8 cellular contexts compared by ENCODE assay signal in genomic region chr21:45981641-45982255, GRCh38. TPM values are rescaled to one million over a fixed set of nuclear protein-coding genes. Genes with fewer than 3 reads are reported as not detected.
A peak's percentile ranks its signal among the peaks of the same experiment; 100 is the strongest.
DNase-seq lines count a peak whose midpoint lies in the region; ATAC-seq and TF ChIP-seq lines count a peak whose summit lies in the region.

A gene with protein sequence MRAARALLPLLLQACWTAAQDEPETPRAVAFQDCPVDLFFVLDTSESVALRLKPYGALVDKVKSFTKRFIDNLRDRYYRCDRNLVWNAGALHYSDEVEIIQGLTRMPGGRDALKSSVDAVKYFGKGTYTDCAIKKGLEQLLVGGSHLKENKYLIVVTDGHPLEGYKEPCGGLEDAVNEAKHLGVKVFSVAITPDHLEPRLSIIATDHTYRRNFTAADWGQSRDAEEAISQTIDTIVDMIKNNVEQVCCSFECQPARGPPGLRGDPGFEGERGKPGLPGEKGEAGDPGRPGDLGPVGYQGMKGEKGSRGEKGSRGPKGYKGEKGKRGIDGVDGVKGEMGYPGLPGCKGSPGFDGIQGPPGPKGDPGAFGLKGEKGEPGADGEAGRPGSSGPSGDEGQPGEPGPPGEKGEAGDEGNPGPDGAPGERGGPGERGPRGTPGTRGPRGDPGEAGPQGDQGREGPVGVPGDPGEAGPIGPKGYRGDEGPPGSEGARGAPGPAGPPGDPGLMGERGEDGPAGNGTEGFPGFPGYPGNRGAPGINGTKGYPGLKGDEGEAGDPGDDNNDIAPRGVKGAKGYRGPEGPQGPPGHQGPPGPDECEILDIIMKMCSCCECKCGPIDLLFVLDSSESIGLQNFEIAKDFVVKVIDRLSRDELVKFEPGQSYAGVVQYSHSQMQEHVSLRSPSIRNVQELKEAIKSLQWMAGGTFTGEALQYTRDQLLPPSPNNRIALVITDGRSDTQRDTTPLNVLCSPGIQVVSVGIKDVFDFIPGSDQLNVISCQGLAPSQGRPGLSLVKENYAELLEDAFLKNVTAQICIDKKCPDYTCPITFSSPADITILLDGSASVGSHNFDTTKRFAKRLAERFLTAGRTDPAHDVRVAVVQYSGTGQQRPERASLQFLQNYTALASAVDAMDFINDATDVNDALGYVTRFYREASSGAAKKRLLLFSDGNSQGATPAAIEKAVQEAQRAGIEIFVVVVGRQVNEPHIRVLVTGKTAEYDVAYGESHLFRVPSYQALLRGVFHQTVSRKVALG (plus strand): TSS chr21:45981770. CDS start chr21:45981851, 81 bp downstream.

- peak; percentile 64 for ATAC-seq in activated T-helper 17 cell treated with anti-CD3 and anti-CD28 coated beads, Interleukin-2, amount 50 U/mL, for 72 hours (replicated peaks)
- peak; percentile 63 for ATAC-seq in naive thymus-derived CD4-positive, alpha-beta T cell
- ATAC-seq in HG03439 (IDR thresholded peaks at IDR 0.05; ENCODE audit: unreplicated experiment) (no peak), HG03175 (IDR thresholded peaks at IDR 0.05; ENCODE audit: unreplicated experiment) (no peak)

- no peaks in the 10 kb centered on the region for H3K27me3 ChIP-seq in Caco-2 (replicated peaks; ENCODE audit: control insufficient read depth, insufficient read depth, low read length)
- H3K27me3 ChIP-seq in naive thymus-derived CD4-positive, alpha-beta T cell (ENCODE audit: control insufficient read depth in 2 of 2, insufficient read depth in 2 of 2, low read length in 2 of 2), result peaks cover 0 to 13% of the 10 kb centered on the region in 2 donors

- H3K4me3 ChIP-seq in Caco-2 (ENCODE audit: low read depth, low read length) (peak within 1 kb of the TSS; percentile 52), fibroblast of pulmonary artery (replicated peaks; ENCODE audit: low read depth, low read length) (peak within 1 kb of the TSS; percentile 91)
- peak within 1 kb of the TSS; percentile 52 for H3K4me3 ChIP-seq in naive thymus-derived CD4-positive, alpha-beta T cell (ENCODE audit: low read length)

- no peaks in the 10 kb centered on the region for H3K9me3 ChIP-seq in Caco-2
- no peaks in the 10 kb centered on the region for H3K9me3 ChIP-seq in naive thymus-derived CD4-positive, alpha-beta T cell (ENCODE audit: control insufficient read depth in 2 of 3, low read length in 3 of 3)

- POLR2A ChIA-PET in Caco-2 (lab: Charles Lee), result no interaction called here
- POLR2A ChIA-PET in naive thymus-derived CD4-positive, alpha-beta T cell (lab: Charles Lee), result no interaction called here

- no peak for TF ChIP-seq CTCF in Caco-2 (IDR thresholded peaks at IDR 0.05; ENCODE audit: insufficient read depth in 1 of 2, low read depth in 1 of 2, low read length in 1 of 2, severe bottlenecking in 1 of 2, unreplicated experiment in 1 of 2)
- TF ChIP-seq CTCF in fibroblast of pulmonary artery (IDR thresholded peaks at IDR 0.05; ENCODE audit: low read length, missing control alignments), result no peak

- no peaks in the 10 kb centered on the region for H3K4me1 Mint-ChIP-seq in Caco-2 (ENCODE audit: low read depth, unreplicated experiment)
- H3K4me1 Mint-ChIP-seq in activated T-helper 17 cell treated with anti-CD3 and anti-CD28 coated beads, Interleukin-2, amount 50 U/mL, for 72 hours, result peaks cover 10% of the 10 kb centered on the region
- H3K4me1 Mint-ChIP-seq in naive thymus-derived CD4-positive, alpha-beta T cell, result peaks cover 0 to 16% (median 11%) of the 10 kb centered on the region in 7 donors

- peaks cover 2% of the 10 kb centered on the region for H3K27me3 Mint-ChIP-seq in Caco-2 (ENCODE audit: insufficient read depth, unreplicated experiment)
- no peaks in the 10 kb centered on the region for H3K27me3 Mint-ChIP-seq in activated T-helper 17 cell treated with anti-CD3 and anti-CD28 coated beads, Interleukin-2, amount 50 U/mL, for 72 hours
- H3K27me3 Mint-ChIP-seq in naive thymus-derived CD4-positive, alpha-beta T cell, result peaks cover 0 to 18% (median 0%) of the 10 kb centered on the region in 5 donors

- H3K36me3 ChIP-seq in Caco-2 (ENCODE audit: control insufficient read depth, insufficient read depth, low read length), result no peaks in the 10 kb centered on the region
- no peaks in the 10 kb centered on the region for H3K36me3 ChIP-seq in naive thymus-derived CD4-positive, alpha-beta T cell (ENCODE audit: control insufficient read depth in 2 of 3, insufficient read depth in 3 of 3, low read length in 3 of 3)

- peaks cover 4% of the 10 kb centered on the region for H3K36me3 Mint-ChIP-seq in Caco-2 (ENCODE audit: insufficient read depth, unreplicated experiment)
- no peaks in the 10 kb centered on the region for H3K36me3 Mint-ChIP-seq in activated T-helper 17 cell treated with anti-CD3 and anti-CD28 coated beads, Interleukin-2, amount 50 U/mL, for 72 hours (ENCODE audit: low read depth)
- peaks cover 0 to 11% (median 0%) of the 10 kb centered on the region in 5 donors for H3K36me3 Mint-ChIP-seq in naive thymus-derived CD4-positive, alpha-beta T cell

- peaks cover 4% of the 10 kb centered on the region; the same call in 1 of the 2 replicates for H3K4me1 ChIP-seq in Caco-2
- peaks cover 6 to 7% of the 10 kb centered on the region in 2 donors for H3K4me1 ChIP-seq in naive thymus-derived CD4-positive, alpha-beta T cell (ENCODE audit: control insufficient read depth in 2 of 2, insufficient read depth in 2 of 2, low read length in 2 of 2)

- intact Hi-C loops in Caco-2 (cut with micrococcal nuclease; ENCODE audit: unreplicated experiment), result no loop called here
- intact Hi-C loops in naive thymus-derived CD4-positive, alpha-beta T cell (cut with micrococcal nuclease), result loop anchor here (1.0 to 5.0 kb wide), 2 partner anchors 8 to 339 kb away; partner anchors contain the start of gene PCBP3 (in 1 of the 2)

- no peak within 1 kb of the TSS for H3K4me3 Mint-ChIP-seq in Caco-2 (ENCODE audit: unreplicated experiment)
- H3K4me3 Mint-ChIP-seq in activated T-helper 17 cell treated with anti-CD3 and anti-CD28 coated beads, Interleukin-2, amount 50 U/mL, for 72 hours, result peak within 1 kb of the TSS; percentile 6
- peak within 1 kb of the TSS; percentile 44 to 76 (median 66) for H3K4me3 Mint-ChIP-seq in naive thymus-derived CD4-positive, alpha-beta T cell

- DNase-seq in Caco-2 (peak; percentile 61 to 64), LoVo (ENCODE audit: low spot score) (peak; percentile 59), fibroblast of pulmonary artery (ENCODE audit: low read depth) (no peak), OCI-M2 (lab: John Stamatoyannopoulos, UW; ENCODE audit: unreplicated experiment) (no peak)
- peak in 4 of 9 donors; percentile 27 to 46 (median 39) for DNase-seq in naive thymus-derived CD4-positive, alpha-beta T cell

- no peaks in the 10 kb centered on the region for H3K9me3 Mint-ChIP-seq in Caco-2 (ENCODE audit: unreplicated experiment)
- no peaks in the 10 kb centered on the region for H3K9me3 Mint-ChIP-seq in activated T-helper 17 cell treated with anti-CD3 and anti-CD28 coated beads, Interleukin-2, amount 50 U/mL, for 72 hours
- peaks cover 0 to 2% (median 0%) of the 10 kb centered on the region in 11 donors for H3K9me3 Mint-ChIP-seq in naive thymus-derived CD4-positive, alpha-beta T cell

- H3K27ac Mint-ChIP-seq in Caco-2 (ENCODE audit: unreplicated experiment), result no peak within 1 kb of the TSS
- no peak within 1 kb of the TSS for H3K27ac Mint-ChIP-seq in activated T-helper 17 cell treated with anti-CD3 and anti-CD28 coated beads, Interleukin-2, amount 50 U/mL, for 72 hours
- no peak within 1 kb of the TSS for H3K27ac Mint-ChIP-seq in naive thymus-derived CD4-positive, alpha-beta T cell

- H3K27ac ChIP-seq in naive thymus-derived CD4-positive, alpha-beta T cell (ENCODE audit: low read depth, low read length), result peak within 1 kb of the TSS; percentile 15

- no TSS peak for BruUV-seq in Caco-2 (replicated peaks; lab: Mats Ljungman, UMichigan)

- CTCF ChIA-PET in Caco-2 (lab: Charles Lee), result interaction anchor here (0.6 kb wide), 2 partner anchors 115 to 381 kb away, joined by 3 to 5 read pairs; no protein-coding TSS in a partner anchor
- CTCF ChIA-PET in naive thymus-derived CD4-positive, alpha-beta T cell (lab: Charles Lee), result no interaction called here

RNA-seq across cellular contexts. Expression of the gene that starts here (rescaled TPM):
- 31.9 and 33.4 TPM in 2 replicates for total RNA-seq in Caco-2 (2022)
- total RNA-seq in activated T-helper 17 cell treated with anti-CD3 and anti-CD28 coated beads, Interleukin-2, amount 50 U/mL, for 72 hours, result 1 to 10 TPM in 1 of 2 donors, under 1 TPM in 1; 0.69 to 2.0 TPM
- total RNA-seq in naive thymus-derived CD4-positive, alpha-beta T cell, result 10 to 100 TPM in 2 of 5 experiments, 1 to 10 TPM in 2, under 1 TPM in 1; 0.22 to 17.1 (median 9.5) TPM
- 1 to 10 TPM in 1 of 2 donors, under 1 TPM in 1; 0.92 to 2.4 TPM for polyA plus RNA-seq in naive thymus-derived CD4-positive, alpha-beta T cell

Comparison
In these comparisons a context has a peak if more than half of its experiments do, and no peak if none do; other contexts are left out.
1. DNase-seq: peak in Caco-2 (2 of 2) and LoVo (single experiment); none in fibroblast of pulmonary artery (single experiment) and OCI-M2 (single experiment).
2. ATAC-seq: peak in activated T-helper 17 cell treated with anti-CD3 and anti-CD28 coated beads, Interleukin-2, amount 50 U/mL, for 72 hours (single experiment) and naive thymus-derived CD4-positive, alpha-beta T cell (single experiment); none in HG03439 (single experiment) and HG03175 (single experiment).
3. Peak in every context shown above with its lines, with median percentiles within 50 percentile points of each other: H3K4me3 ChIP-seq.